1 cellular context compared by ENCODE assay signal in the genomic region with DNA sequence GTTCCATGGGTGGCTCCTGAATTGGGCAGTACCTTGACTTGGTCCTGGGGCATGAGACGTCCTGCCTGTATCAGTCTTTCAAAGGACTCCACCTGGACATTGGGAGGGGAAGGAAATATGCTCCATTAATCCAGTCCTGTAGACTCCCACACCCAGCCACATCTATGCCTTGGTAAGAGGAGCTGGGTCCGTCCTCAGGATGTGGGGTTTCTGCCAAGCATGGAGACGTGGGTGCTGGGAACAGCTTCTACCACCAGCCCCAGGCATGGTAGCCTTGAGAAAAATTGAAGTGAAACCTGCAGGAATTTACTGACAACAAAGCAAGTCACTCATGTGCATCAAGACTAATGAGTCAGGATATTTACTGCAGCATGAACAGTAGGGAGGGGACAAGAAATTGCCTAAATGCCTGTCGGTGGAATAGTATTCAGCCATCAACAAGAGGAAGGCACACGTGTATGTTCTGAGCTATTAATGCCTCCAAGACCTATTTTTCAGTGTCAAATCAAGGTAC.
TF ChIP-seq lines count a peak whose summit lies in the region.

No MANE protein-coding gene starts in this region.

TF ChIP-seq in liver, 16 proteins besides CTCF, POLR2A, EP300 and RAD21:
- no peak for TF ChIP-seq FOXA1 (IDR thresholded peaks at IDR 0.05)
- TF ChIP-seq, protein P1, sequence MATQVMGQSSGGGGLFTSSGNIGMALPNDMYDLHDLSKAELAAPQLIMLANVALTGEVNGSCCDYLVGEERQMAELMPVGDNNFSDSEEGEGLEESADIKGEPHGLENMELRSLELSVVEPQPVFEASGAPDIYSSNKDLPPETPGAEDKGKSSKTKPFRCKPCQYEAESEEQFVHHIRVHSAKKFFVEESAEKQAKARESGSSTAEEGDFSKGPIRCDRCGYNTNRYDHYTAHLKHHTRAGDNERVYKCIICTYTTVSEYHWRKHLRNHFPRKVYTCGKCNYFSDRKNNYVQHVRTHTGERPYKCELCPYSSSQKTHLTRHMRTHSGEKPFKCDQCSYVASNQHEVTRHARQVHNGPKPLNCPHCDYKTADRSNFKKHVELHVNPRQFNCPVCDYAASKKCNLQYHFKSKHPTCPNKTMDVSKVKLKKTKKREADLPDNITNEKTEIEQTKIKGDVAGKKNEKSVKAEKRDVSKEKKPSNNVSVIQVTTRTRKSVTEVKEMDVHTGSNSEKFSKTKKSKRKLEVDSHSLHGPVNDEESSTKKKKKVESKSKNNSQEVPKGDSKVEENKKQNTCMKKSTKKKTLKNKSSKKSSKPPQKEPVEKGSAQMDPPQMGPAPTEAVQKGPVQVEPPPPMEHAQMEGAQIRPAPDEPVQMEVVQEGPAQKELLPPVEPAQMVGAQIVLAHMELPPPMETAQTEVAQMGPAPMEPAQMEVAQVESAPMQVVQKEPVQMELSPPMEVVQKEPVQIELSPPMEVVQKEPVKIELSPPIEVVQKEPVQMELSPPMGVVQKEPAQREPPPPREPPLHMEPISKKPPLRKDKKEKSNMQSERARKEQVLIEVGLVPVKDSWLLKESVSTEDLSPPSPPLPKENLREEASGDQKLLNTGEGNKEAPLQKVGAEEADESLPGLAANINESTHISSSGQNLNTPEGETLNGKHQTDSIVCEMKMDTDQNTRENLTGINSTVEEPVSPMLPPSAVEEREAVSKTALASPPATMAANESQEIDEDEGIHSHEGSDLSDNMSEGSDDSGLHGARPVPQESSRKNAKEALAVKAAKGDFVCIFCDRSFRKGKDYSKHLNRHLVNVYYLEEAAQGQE (IDR thresholded peaks at IDR 0.05), result no peak
- TF ChIP-seq TAF1 (conservative IDR thresholded peaks at IDR 0.05), result no peak
- TF ChIP-seq HNF4G (IDR thresholded peaks at IDR 0.05), result no peak
- TF ChIP-seq JUND (IDR thresholded peaks at IDR 0.05), result no peak
- TF ChIP-seq NR2F2 (IDR thresholded peaks at IDR 0.05), result no peak
- TF ChIP-seq, protein P2, sequence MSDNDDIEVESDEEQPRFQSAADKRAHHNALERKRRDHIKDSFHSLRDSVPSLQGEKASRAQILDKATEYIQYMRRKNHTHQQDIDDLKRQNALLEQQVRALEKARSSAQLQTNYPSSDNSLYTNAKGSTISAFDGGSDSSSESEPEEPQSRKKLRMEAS (IDR thresholded peaks at IDR 0.05), result no peak
- no peak for TF ChIP-seq YY1 (IDR thresholded peaks at IDR 0.05)
- no peak for TF ChIP-seq GABPA (IDR thresholded peaks at IDR 0.05 in 1 of 2, conservative IDR thresholded peaks at IDR 0.05 in 1 of 2)
- no peak for TF ChIP-seq RXRA (IDR thresholded peaks at IDR 0.05)
- TF ChIP-seq HNF4A (conservative IDR thresholded peaks at IDR 0.05), result no peak
